Comparison of ENCODE assay signal across 19 cellular contexts in genomic region chr13:48006396-48006795, GRCh38. TPM values are rescaled to one million over a fixed set of nuclear protein-coding genes. Genes with fewer than 3 reads are reported as not detected.
DNase-seq lines count a peak whose midpoint lies in the region; FAIRE-seq and TF ChIP-seq lines count a peak whose summit lies in the region.
"Had no signal": no experiment of that assay in that cellular context is flagged by ENCODE, and none has a peak within 500 bp of the region (broad histone marks: within the 10 kb centered on the region; RNA-seq: fewer than 3 reads in every experiment).

No MANE protein-coding gene starts in this region.

- H3K4me3 ChIP-seq in astrocyte (ENCODE audit: insufficient read depth, low read depth, low read length) (no peak overlapping the region), fibroblast of pulmonary artery (replicated peaks; ENCODE audit: low read depth, low read length) (no peak overlapping the region), small intestine (ENCODE audit: low read depth in 1 of 2, low read length in 2 of 2) (no peak overlapping the region)
- H3K4me3 ChIP-seq: SK-N-MC had no signal

- H2AFZ ChIP-seq in astrocyte (ENCODE audit: low read depth, low read length), result no peak overlapping the region

- DNase-seq in A172 (ENCODE audit: low spot score) (peak; percentile 11), HT1080 (ENCODE audit: low read depth) (peak; percentile 21), astrocyte (ENCODE audit: low read depth) (peak; percentile 6), fibroblast of pulmonary artery (ENCODE audit: low read depth) (peak; percentile 27), GM12892 (ENCODE audit: insufficient read length) (no peak), NCI-H1048 (lab: John Stamatoyannopoulos, UW) (no peak), NCI-H2107 (lab: John Stamatoyannopoulos, UW) (no peak), small intestine (no peak)
- DNase-seq: Calu3; CD4-positive, alpha-beta T cell; GDM1; NCI-H1417 treated with DMSO at 0.1 percent for 48 hours; NCI-H2029; NCI-H524; OCI-M1 had no signal

- no peaks in the 10 kb centered on the region for H3K27me3 ChIP-seq in astrocyte (ENCODE audit: insufficient read depth, low read length)
- no peaks in the 10 kb centered on the region for H3K27me3 ChIP-seq in small intestine (ENCODE audit: control insufficient read depth in 2 of 2, insufficient read depth in 2 of 2, low read length in 2 of 2)

- no peaks in the 10 kb centered on the region for H4K20me1 ChIP-seq in astrocyte (ENCODE audit: insufficient read depth, low read length)

- peaks cover 3% of the 10 kb centered on the region for H3K4me1 ChIP-seq in astrocyte (ENCODE audit: insufficient read depth, low read length)
- no peaks in the 10 kb centered on the region for H3K4me1 ChIP-seq in small intestine (ENCODE audit: control insufficient read depth in 2 of 2, insufficient read depth in 1 of 2, low read depth in 1 of 2, low read length in 1 of 2)

- H3K79me2 ChIP-seq in astrocyte (ENCODE audit: insufficient read depth, low read length), result no peaks in the 10 kb centered on the region

- FAIRE-seq in astrocyte (lab: Jason Lieb, UNC) (no peak), GM12892 (lab: Jason Lieb, UNC) (no peak), small intestine (lab: Jason Lieb, UNC) (no peak)
- FAIRE-seq: A204.1, GM19239 had no signal

- no peak for TF ChIP-seq POLR2A in GM12892 (IDR thresholded peaks at IDR 0.05; ENCODE audit: low read depth, low read length)

- H3K27me3 Mint-ChIP-seq in astrocyte (ENCODE audit: low read depth, unreplicated experiment), result no peaks in the 10 kb centered on the region
- H3K27me3 Mint-ChIP-seq: CD4-positive, alpha-beta T cell had no signal

- H3K9ac ChIP-seq in astrocyte (ENCODE audit: low read length), result no peak overlapping the region
- H3K9ac ChIP-seq: KMS-11 had no signal

- no peak overlapping the region for H3K27ac Mint-ChIP-seq in astrocyte (ENCODE audit: unreplicated experiment)
- H3K27ac Mint-ChIP-seq: CD4-positive, alpha-beta T cell had no signal

- H3K4me3 Mint-ChIP-seq in astrocyte (ENCODE audit: unreplicated experiment), result no peak overlapping the region
- H3K4me3 Mint-ChIP-seq: CD4-positive, alpha-beta T cell had no signal

- H3K36me3 Mint-ChIP-seq in astrocyte (ENCODE audit: low read depth, unreplicated experiment), result no peaks in the 10 kb centered on the region

- WGBS in small intestine, 3 donors, result 49 to 74% (median 73%) methylated on average over 1 of the region's 1 CpG

- H3K36me3 ChIP-seq in astrocyte (ENCODE audit: insufficient read depth, low read length) (no peaks in the 10 kb centered on the region), small intestine (ENCODE audit: control insufficient read depth in 2 of 2, insufficient read depth in 2 of 2, low read length in 2 of 2) (no peaks in the 10 kb centered on the region)

- H3K27ac ChIP-seq in astrocyte (ENCODE audit: low read depth, low read length) (no peak overlapping the region), small intestine (ENCODE audit: low read depth in 1 of 2, low read length in 1 of 2) (no peak overlapping the region)
- H3K27ac ChIP-seq: KMS-11, SK-N-MC had no signal

- TF ChIP-seq CTCF in astrocyte (IDR thresholded peaks at IDR 0.05; ENCODE audit: insufficient read depth, low read depth, low read length) (no peak), fibroblast of pulmonary artery (IDR thresholded peaks at IDR 0.05; ENCODE audit: low read length, missing control alignments) (no peak)

- H3K9me3 ChIP-seq in astrocyte (ENCODE audit: insufficient read depth, low read depth, low read length) (no peaks in the 10 kb centered on the region), small intestine (ENCODE audit: control insufficient read depth, low read depth) (no peaks in the 10 kb centered on the region)

- H3K4me1 Mint-ChIP-seq in astrocyte (ENCODE audit: low read depth, unreplicated experiment), result peaks cover 14% of the 10 kb centered on the region

- no peaks in the 10 kb centered on the region for H3K9me3 Mint-ChIP-seq in astrocyte (ENCODE audit: unreplicated experiment)
- H3K9me3 Mint-ChIP-seq: CD4-positive, alpha-beta T cell had no signal

- H3K4me2 ChIP-seq in astrocyte (ENCODE audit: low read length), result no peak overlapping the region
- H3K4me2 ChIP-seq: KMS-11 had no signal

RNA-seq across cellular contexts. Expression of gene SUCLA2, which starts 5.3 kb away (rescaled TPM):
- 64.4 and 74.4 TPM in 2 replicates for total RNA-seq in A172 (2014; rRNA removed; shearing (Covaris generic))
- 37.3 and 44.8 TPM in 2 replicates for total RNA-seq in HT1080 (2014; rRNA removed; shearing (Covaris generic))
- polyA plus RNA-seq in HT1080 (2015; cell fraction: cytosol; rRNA removed), result 43.5 and 47.2 TPM in 2 replicates
- 41.7 and 43.5 TPM in 2 replicates for polyA plus RNA-seq in HT1080 (2015; cell fraction: nucleus; rRNA removed)
- total RNA-seq in astrocyte, result 35.4 and 41.7 TPM in 2 replicates
- 38.1 TPM for polyA plus RNA-seq in GM12892 (2012; ENCODE audit: missing spikeins)
- 10 to 100 TPM; 57.8 to 91.2 (median 58.2) TPM for polyA plus RNA-seq in small intestine

RNA-seq across cellular contexts. Expression of gene NUDT15, which starts 31.1 kb away (rescaled TPM):
- total RNA-seq in A172 (2014; rRNA removed; shearing (Covaris generic)), result 34.2 and 37.2 TPM in 2 replicates
- 60.7 and 67.0 TPM in 2 replicates for total RNA-seq in HT1080 (2014; rRNA removed; shearing (Covaris generic))
- polyA plus RNA-seq in HT1080 (2015; cell fraction: cytosol; rRNA removed), result 65.0 and 69.2 TPM in 2 replicates
- 21.0 and 22.5 TPM in 2 replicates for polyA plus RNA-seq in HT1080 (2015; cell fraction: nucleus; rRNA removed)
- total RNA-seq in astrocyte, result 11.8 and 15.2 TPM in 2 replicates
- polyA plus RNA-seq in GM12892 (2012; ENCODE audit: missing spikeins), result 13.7 TPM
- 10 to 100 TPM; 13.2 to 33.9 (median 27.7) TPM for polyA plus RNA-seq in small intestine

Comparison
In these comparisons a context has a peak if more than half of its experiments do, and no peak if none do; other contexts are left out.
1. DNase-seq: peak in A172 (single experiment), HT1080 (single experiment), astrocyte (single experiment) and fibroblast of pulmonary artery (single experiment); none in GM12892 (single experiment), NCI-H1048 (single experiment), NCI-H2107 (single experiment) and small intestine (single experiment).